ENCODE assay signal across 1 cellular context in the genomic region with DNA sequence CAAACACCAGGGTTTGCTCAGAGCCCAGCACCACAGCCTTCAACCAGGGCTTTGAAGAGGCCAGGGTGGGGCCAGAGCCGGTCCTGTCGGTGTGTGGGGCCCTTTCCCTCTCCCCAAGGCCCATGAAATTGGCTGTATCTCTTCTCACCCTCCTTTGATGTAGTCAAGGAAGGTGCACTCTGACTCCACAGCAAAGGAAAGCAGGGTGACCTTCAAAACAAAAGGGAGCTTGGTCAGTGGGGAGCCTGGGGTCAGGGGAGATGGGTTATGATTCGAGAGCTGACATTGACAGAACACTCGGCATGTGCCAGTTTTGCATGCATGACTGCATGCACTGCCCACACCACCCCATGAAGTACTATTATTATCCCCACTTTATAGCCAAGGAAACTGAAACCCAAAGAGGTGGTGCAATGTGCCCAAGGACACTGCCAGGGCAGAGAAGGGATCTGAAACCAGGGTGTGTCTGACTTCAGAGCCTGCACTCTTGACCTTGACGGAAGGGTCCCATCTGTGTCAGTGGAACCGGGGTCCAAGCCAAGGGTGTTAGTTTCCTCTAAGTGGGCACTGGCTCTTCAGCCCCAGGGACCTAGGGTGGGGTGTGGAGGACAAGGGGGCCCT.
A peak's percentile ranks its signal among the peaks of the same experiment; 100 is the strongest.
TF ChIP-seq lines count a peak whose summit lies in the region.

No MANE protein-coding gene starts in this region.

TF ChIP-seq in GM12878, 131 proteins besides CTCF, POLR2A, EP300 and RAD21 (continued from another document and continues in another):
- TF ChIP-seq, protein P1, sequence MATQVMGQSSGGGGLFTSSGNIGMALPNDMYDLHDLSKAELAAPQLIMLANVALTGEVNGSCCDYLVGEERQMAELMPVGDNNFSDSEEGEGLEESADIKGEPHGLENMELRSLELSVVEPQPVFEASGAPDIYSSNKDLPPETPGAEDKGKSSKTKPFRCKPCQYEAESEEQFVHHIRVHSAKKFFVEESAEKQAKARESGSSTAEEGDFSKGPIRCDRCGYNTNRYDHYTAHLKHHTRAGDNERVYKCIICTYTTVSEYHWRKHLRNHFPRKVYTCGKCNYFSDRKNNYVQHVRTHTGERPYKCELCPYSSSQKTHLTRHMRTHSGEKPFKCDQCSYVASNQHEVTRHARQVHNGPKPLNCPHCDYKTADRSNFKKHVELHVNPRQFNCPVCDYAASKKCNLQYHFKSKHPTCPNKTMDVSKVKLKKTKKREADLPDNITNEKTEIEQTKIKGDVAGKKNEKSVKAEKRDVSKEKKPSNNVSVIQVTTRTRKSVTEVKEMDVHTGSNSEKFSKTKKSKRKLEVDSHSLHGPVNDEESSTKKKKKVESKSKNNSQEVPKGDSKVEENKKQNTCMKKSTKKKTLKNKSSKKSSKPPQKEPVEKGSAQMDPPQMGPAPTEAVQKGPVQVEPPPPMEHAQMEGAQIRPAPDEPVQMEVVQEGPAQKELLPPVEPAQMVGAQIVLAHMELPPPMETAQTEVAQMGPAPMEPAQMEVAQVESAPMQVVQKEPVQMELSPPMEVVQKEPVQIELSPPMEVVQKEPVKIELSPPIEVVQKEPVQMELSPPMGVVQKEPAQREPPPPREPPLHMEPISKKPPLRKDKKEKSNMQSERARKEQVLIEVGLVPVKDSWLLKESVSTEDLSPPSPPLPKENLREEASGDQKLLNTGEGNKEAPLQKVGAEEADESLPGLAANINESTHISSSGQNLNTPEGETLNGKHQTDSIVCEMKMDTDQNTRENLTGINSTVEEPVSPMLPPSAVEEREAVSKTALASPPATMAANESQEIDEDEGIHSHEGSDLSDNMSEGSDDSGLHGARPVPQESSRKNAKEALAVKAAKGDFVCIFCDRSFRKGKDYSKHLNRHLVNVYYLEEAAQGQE (IDR thresholded peaks at IDR 0.05; ENCODE audit: low read depth, low read length) = no peak
- TF ChIP-seq SMAD5 (IDR thresholded peaks at IDR 0.05; ENCODE audit: low read depth) (no peak), FOXM1 (IDR thresholded peaks at IDR 0.05; ENCODE audit: low read depth, low read length) (no peak), ZNF622 (IDR thresholded peaks at IDR 0.05) (no peak), RCOR1 (conservative IDR thresholded peaks at IDR 0.05; ENCODE audit: low read depth, low read length) (no peak), CEBPB (IDR thresholded peaks at IDR 0.05; ENCODE audit: borderline replicate concordance in 1 of 2, low read depth in 2 of 2, low read length in 2 of 2) (no peak), PBX3 (IDR thresholded peaks at IDR 0.05; ENCODE audit: insufficient replicate concordance, low read depth, low read length) (peak; percentile 2), STAT1 (conservative IDR thresholded peaks at IDR 0.05) (no peak), LARP7 (IDR thresholded peaks at IDR 0.05) (no peak), ZNF384 (IDR thresholded peaks at IDR 0.05; ENCODE audit: borderline replicate concordance, low read depth, low read length) (no peak), NBN (IDR thresholded peaks at IDR 0.05) (no peak), CBX3 (IDR thresholded peaks at IDR 0.05; ENCODE audit: borderline replicate concordance, low read depth) (no peak), CUX1 (IDR thresholded peaks at IDR 0.05; ENCODE audit: insufficient replicate concordance, low read depth, low read length) (no peak), CHD2 (IDR thresholded peaks at IDR 0.05; ENCODE audit: borderline replicate concordance, low read depth, low read length) (no peak), SKIL (IDR thresholded peaks at IDR 0.05; ENCODE audit: low read depth, poor library complexity, severe bottlenecking) (peak; percentile 65), EZH2 (IDR thresholded peaks at IDR 0.05; ENCODE audit: borderline replicate concordance, control insufficient read depth, low read depth, low read length) (no peak), NFIC (IDR thresholded peaks at IDR 0.05; ENCODE audit: low read depth, low read length) (no peak), IKZF2 (IDR thresholded peaks at IDR 0.05) (peak; percentile 86 to 93), IRF3 (IDR thresholded peaks at IDR 0.05) (no peak), POLR2AphosphoS5 (IDR thresholded peaks at IDR 0.05; ENCODE audit: low read length) (no peak), KDM1A (IDR thresholded peaks at IDR 0.05; ENCODE audit: borderline replicate concordance) (no peak), CHD4 (IDR thresholded peaks at IDR 0.05) (no peak), MYB (IDR thresholded peaks at IDR 0.05; ENCODE audit: borderline replicate concordance, low read depth, low read length) (no peak), ATF3 (IDR thresholded peaks at IDR 0.05; ENCODE audit: borderline replicate concordance, extremely low read depth, low read depth, low read length) (no peak), PAX8 (IDR thresholded peaks at IDR 0.05) (no peak)
- TF ChIP-seq, protein P2, sequence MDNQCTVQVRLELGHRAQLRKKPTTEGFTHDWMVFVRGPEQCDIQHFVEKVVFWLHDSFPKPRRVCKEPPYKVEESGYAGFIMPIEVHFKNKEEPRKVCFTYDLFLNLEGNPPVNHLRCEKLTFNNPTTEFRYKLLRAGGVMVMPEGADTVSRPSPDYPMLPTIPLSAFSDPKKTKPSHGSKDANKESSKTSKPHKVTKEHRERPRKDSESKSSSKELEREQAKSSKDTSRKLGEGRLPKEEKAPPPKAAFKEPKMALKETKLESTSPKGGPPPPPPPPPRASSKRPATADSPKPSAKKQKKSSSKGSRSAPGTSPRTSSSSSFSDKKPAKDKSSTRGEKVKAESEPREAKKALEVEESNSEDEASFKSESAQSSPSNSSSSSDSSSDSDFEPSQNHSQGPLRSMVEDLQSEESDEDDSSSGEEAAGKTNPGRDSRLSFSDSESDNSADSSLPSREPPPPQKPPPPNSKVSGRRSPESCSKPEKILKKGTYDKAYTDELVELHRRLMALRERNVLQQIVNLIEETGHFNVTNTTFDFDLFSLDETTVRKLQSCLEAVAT (IDR thresholded peaks at IDR 0.05) = no peak
- TF ChIP-seq, protein P3, sequence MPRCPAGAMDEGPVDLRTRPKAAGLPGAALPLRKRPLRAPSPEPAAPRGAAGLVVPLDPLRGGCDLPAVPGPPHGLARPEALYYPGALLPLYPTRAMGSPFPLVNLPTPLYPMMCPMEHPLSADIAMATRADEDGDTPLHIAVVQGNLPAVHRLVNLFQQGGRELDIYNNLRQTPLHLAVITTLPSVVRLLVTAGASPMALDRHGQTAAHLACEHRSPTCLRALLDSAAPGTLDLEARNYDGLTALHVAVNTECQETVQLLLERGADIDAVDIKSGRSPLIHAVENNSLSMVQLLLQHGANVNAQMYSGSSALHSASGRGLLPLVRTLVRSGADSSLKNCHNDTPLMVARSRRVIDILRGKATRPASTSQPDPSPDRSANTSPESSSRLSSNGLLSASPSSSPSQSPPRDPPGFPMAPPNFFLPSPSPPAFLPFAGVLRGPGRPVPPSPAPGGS (IDR thresholded peaks at IDR 0.05; ENCODE audit: borderline replicate concordance, insufficient read depth, low read depth, low read length, poor library complexity, severe bottlenecking) = no peak
- TF ChIP-seq, protein P4, sequence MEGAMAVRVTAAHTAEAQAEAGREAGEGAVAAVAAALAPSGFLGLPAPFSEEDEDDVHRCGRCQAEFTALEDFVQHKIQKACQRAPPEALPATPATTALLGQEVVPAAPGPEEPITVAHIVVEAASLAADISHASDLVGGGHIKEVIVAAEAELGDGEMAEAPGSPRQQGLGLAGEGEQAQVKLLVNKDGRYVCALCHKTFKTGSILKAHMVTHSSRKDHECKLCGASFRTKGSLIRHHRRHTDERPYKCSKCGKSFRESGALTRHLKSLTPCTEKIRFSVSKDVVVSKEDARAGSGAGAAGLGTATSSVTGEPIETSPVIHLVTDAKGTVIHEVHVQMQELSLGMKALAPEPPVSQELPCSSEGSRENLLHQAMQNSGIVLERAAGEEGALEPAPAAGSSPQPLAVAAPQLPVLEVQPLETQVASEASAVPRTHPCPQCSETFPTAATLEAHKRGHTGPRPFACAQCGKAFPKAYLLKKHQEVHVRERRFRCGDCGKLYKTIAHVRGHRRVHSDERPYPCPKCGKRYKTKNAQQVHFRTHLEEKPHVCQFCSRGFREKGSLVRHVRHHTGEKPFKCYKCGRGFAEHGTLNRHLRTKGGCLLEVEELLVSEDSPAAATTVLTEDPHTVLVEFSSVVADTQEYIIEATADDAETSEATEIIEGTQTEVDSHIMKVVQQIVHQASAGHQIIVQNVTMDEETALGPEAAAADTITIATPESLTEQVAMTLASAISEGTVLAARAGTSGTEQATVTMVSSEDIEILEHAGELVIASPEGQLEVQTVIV (IDR thresholded peaks at IDR 0.05; ENCODE audit: borderline replicate concordance, partially characterized antibody) = no peak
